ENCODE assay signal across 12 cellular contexts in the genomic region with DNA sequence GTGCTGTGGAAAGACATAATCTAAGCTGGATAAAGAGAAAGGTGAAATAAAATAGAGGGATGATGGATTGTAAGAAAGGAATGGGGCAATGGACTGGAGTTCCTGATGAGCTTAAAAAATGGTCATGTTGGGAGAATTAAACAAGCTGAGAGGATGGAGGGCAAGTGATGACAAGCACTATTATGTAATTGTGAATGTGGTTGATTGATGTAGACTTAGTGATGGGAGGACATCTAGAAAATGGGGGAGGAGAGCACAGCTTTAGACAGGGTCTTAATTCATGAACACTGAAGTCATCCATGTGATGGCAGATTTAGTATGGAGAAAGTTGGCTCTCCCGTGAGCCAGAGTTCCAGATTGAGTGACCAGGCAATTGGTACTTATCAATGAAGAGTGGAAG. TPM values are rescaled to one million over a fixed set of nuclear protein-coding genes. Genes with fewer than 3 reads are reported as not detected.
"Had no signal": no experiment of that assay in that cellular context is flagged by ENCODE, and none has a peak within 500 bp of the region (broad histone marks: within the 10 kb centered on the region; RNA-seq: fewer than 3 reads in every experiment).

No MANE protein-coding gene starts in this region.

- H3K9me3 Mint-ChIP-seq: GM23338, H9, HFFc6 had no signal

- H3K4me2 ChIP-seq: GM23338 had no signal

- H3K4me1 ChIP-seq: HAP-1 had no signal

- H3K9ac ChIP-seq: GM23248 had no signal

- DNase-seq: GM23248, GOT3, H7, H9, HCEC 1CT, HFFc6 had no signal

- H3K4me1 Mint-ChIP-seq: GM23338, H9 had no signal

- H3K27ac Mint-ChIP-seq: GM23338, H9, HFFc6 had no signal

- H3K4me3 ChIP-seq: GM23248, GM23338, HAP-1 had no signal

- ATAC-seq: GM23338, HCT116 had no signal

- H3K9me3 ChIP-seq: HAP-1 had no signal

- FAIRE-seq: H1, H54 had no signal

- H3K27ac ChIP-seq: GM23248 had no signal

- H3K4me3 Mint-ChIP-seq: GM23338, H9, HFFc6 had no signal

- H3K36me3 ChIP-seq: HAP-1 had no signal

- H2AFZ ChIP-seq: GM23248, GM23338 had no signal

RNA-seq across cellular contexts. Expression of a gene that starts 29.0 kb away (rescaled TPM):
- total RNA-seq: H4 had no signal
